3 cellular contexts compared by ENCODE assay signal in genomic region chr6:169691260-169691659, GRCh38.
"Had no signal": no experiment of that assay in that cellular context is flagged by ENCODE, and none has a peak within 500 bp of the region (broad histone marks: within the 10 kb centered on the region; RNA-seq: fewer than 3 reads in every experiment).

No MANE protein-coding gene starts in this region.

- H3K4me3 ChIP-seq: GM23338 had no signal

- ATAC-seq: GM23338 had no signal

- DNase-seq: H9, HCEC 1CT had no signal
